In the genomic region with DNA sequence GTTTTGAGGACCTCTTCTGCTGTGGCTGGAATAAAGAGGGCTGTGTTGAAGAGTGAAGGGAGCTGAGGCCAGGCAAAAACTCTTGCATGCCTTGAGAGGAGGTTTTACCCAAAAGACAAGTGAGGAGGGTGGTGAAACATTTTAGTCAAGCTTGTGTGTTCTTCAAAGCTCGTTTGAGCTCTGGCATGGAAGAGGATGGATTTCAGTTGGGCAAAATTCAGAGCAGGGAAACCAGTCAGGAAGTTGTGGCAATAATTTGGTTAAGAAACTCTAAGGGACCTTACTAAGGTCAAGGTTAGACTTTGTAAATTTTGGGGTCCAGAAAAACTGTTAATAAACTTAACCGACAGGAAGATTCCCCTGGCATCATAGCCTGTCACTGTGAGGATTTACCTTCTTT, we compare ENCODE assay signal across 1 cellular context.
TF ChIP-seq lines count a peak whose summit lies in the region.

No MANE protein-coding gene starts in this region.

TF ChIP-seq in IMR-90, 13 proteins besides CTCF, POLR2A, EP300 and RAD21 (continued from another document):
- TF ChIP-seq, protein P1, sequence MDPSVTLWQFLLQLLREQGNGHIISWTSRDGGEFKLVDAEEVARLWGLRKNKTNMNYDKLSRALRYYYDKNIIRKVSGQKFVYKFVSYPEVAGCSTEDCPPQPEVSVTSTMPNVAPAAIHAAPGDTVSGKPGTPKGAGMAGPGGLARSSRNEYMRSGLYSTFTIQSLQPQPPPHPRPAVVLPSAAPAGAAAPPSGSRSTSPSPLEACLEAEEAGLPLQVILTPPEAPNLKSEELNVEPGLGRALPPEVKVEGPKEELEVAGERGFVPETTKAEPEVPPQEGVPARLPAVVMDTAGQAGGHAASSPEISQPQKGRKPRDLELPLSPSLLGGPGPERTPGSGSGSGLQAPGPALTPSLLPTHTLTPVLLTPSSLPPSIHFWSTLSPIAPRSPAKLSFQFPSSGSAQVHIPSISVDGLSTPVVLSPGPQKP (IDR thresholded peaks at IDR 0.05; ENCODE audit: borderline replicate concordance, low read depth, low read length), result no peak
- TF ChIP-seq CHD1 (IDR thresholded peaks at IDR 0.05; ENCODE audit: low read depth, low read length) (no peak), BHLHE40 (IDR thresholded peaks at IDR 0.05; ENCODE audit: low read depth, low read length) (no peak)
- TF ChIP-seq, protein P2, sequence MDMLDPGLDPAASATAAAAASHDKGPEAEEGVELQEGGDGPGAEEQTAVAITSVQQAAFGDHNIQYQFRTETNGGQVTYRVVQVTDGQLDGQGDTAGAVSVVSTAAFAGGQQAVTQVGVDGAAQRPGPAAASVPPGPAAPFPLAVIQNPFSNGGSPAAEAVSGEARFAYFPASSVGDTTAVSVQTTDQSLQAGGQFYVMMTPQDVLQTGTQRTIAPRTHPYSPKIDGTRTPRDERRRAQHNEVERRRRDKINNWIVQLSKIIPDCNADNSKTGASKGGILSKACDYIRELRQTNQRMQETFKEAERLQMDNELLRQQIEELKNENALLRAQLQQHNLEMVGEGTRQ (IDR thresholded peaks at IDR 0.05; ENCODE audit: low read depth, low read length), result no peak
TF ChIP-seq in IMR-90: peak in this region for 0.
